Comparison of ENCODE assay signal across 2 cellular contexts in the genomic region with DNA sequence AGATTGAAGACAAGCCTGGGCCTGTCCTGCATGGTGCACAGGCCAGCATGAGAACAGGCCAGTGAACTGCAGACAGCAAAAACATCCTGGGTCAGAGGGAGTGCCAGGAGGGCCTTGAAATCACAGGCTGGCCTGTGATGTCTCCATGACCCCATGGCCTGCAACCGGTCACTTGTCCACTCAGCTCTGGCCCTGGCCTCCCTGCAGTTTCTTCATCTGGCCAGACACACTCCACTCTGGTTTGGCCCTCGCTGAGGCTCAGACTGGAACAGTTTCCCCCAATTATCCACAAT.
TF ChIP-seq lines count a peak whose summit lies in the region.

No MANE protein-coding gene starts in this region.

TF ChIP-seq in IMR-90, 13 proteins besides CTCF, POLR2A, EP300 and RAD21:
- no peak for TF ChIP-seq FOS (IDR thresholded peaks at IDR 0.05; ENCODE audit: low read depth, low read length)
- TF ChIP-seq BHLHE40 (IDR thresholded peaks at IDR 0.05; ENCODE audit: low read depth, low read length): no peak
- no peak for TF ChIP-seq CEBPB (IDR thresholded peaks at IDR 0.05; ENCODE audit: low read depth, low read length)
- TF ChIP-seq CHD1 (IDR thresholded peaks at IDR 0.05; ENCODE audit: low read depth, low read length): no peak
- TF ChIP-seq, protein P1, sequence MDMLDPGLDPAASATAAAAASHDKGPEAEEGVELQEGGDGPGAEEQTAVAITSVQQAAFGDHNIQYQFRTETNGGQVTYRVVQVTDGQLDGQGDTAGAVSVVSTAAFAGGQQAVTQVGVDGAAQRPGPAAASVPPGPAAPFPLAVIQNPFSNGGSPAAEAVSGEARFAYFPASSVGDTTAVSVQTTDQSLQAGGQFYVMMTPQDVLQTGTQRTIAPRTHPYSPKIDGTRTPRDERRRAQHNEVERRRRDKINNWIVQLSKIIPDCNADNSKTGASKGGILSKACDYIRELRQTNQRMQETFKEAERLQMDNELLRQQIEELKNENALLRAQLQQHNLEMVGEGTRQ (IDR thresholded peaks at IDR 0.05; ENCODE audit: low read depth, low read length): no peak

TF ChIP-seq in HepG2, 621 proteins besides CTCF, POLR2A, EP300 and RAD21 (continues in another document):
- TF ChIP-seq EED (CRISPR knock-in tag; IDR thresholded peaks at IDR 0.05) (no peak), CCDC6 (CRISPR knock-in tag; IDR thresholded peaks at IDR 0.05) (no peak), TBX3 (IDR thresholded peaks at IDR 0.05; ENCODE audit: borderline replicate concordance) (no peak), MED8 (CRISPR knock-in tag; IDR thresholded peaks at IDR 0.05; ENCODE audit: insufficient replicate concordance) (no peak), ZNF7 (CRISPR knock-in tag; IDR thresholded peaks at IDR 0.05) (no peak), ZNF484 (CRISPR knock-in tag; IDR thresholded peaks at IDR 0.05; ENCODE audit: borderline replicate concordance, low read depth) (no peak), GABPA (IDR thresholded peaks at IDR 0.05; ENCODE audit: low read depth, low read length) (no peak), GABPA (CRISPR knock-in tag; IDR thresholded peaks at IDR 0.05; ENCODE audit: low read depth) (peak; percentile 62), FOSL1 (CRISPR knock-in tag; IDR thresholded peaks at IDR 0.05; ENCODE audit: borderline replicate concordance) (no peak), NCOA5 (CRISPR knock-in tag; IDR thresholded peaks at IDR 0.05) (no peak), ESRRA (CRISPR knock-in tag; IDR thresholded peaks at IDR 0.05; ENCODE audit: low read depth) (no peak), BRCA1 (CRISPR knock-in tag; IDR thresholded peaks at IDR 0.05) (no peak), ELF4 (CRISPR knock-in tag; IDR thresholded peaks at IDR 0.05; ENCODE audit: borderline replicate concordance) (no peak), RFX1 (IDR thresholded peaks at IDR 0.05) (no peak), BRD4 (CRISPR knock-in tag; IDR thresholded peaks at IDR 0.05) (0 out of 2 replicates have a peak, but pooled peaks have one; percentile 27), ZFX (CRISPR knock-in tag; IDR thresholded peaks at IDR 0.05; ENCODE audit: low read depth) (peak; percentile 33; the same call in 1 of the 2 replicates), CENPT (CRISPR knock-in tag; IDR thresholded peaks at IDR 0.05; ENCODE audit: low read depth) (no peak), KDM1A (CRISPR knock-in tag; IDR thresholded peaks at IDR 0.05) (no peak), ZFP90 (CRISPR knock-in tag; IDR thresholded peaks at IDR 0.05; ENCODE audit: borderline replicate concordance) (no peak), ZNF253 (CRISPR knock-in tag; IDR thresholded peaks at IDR 0.05; ENCODE audit: borderline replicate concordance) (no peak), TEAD3 (CRISPR knock-in tag; optimal IDR thresholded peaks at IDR 0.05; ENCODE audit: borderline replicate concordance) (no peak), ZNF570 (CRISPR knock-in tag; IDR thresholded peaks at IDR 0.05; ENCODE audit: borderline replicate concordance) (no peak), HNRNPL (IDR thresholded peaks at IDR 0.05; ENCODE audit: low read depth, low read length) (no peak), HNF4G (IDR thresholded peaks at IDR 0.05; ENCODE audit: borderline replicate concordance, low read depth, low read length) (no peak), HNF4G (CRISPR knock-in tag; IDR thresholded peaks at IDR 0.05; ENCODE audit: borderline replicate concordance, low read depth) (no peak), KAT8 (CRISPR knock-in tag; IDR thresholded peaks at IDR 0.05) (no peak), ZNF510 (CRISPR knock-in tag; IDR thresholded peaks at IDR 0.05; ENCODE audit: low read depth) (no peak), RORA (CRISPR knock-in tag; IDR thresholded peaks at IDR 0.05) (no peak), FIP1L1 (IDR thresholded peaks at IDR 0.05; ENCODE audit: borderline replicate concordance, insufficient read depth, low read depth, low read length) (no peak), ZNF3 (CRISPR knock-in tag; IDR thresholded peaks at IDR 0.05) (no peak)
- TF ChIP-seq, protein P2, sequence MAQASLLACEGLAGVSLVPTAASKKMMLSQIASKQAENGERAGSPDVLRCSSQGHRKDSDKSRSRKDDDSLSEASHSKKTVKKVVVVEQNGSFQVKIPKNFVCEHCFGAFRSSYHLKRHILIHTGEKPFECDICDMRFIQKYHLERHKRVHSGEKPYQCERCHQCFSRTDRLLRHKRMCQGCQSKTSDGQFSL (CRISPR knock-in tag; IDR thresholded peaks at IDR 0.05): no peak
- TF ChIP-seq, protein P3, sequence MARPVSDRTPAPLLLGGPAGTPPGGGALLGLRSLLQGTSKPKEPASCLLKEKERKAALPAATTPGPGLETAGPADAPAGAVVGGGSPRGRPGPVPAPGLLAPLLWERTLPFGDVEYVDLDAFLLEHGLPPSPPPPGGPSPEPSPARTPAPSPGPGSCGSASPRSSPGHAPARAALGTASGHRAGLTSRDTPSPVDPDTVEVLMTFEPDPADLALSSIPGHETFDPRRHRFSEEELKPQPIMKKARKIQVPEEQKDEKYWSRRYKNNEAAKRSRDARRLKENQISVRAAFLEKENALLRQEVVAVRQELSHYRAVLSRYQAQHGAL (CRISPR knock-in tag; IDR thresholded peaks at IDR 0.05; ENCODE audit: not compliant biosample characterization): no peak
- TF ChIP-seq, protein P4, sequence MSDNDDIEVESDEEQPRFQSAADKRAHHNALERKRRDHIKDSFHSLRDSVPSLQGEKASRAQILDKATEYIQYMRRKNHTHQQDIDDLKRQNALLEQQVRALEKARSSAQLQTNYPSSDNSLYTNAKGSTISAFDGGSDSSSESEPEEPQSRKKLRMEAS (IDR thresholded peaks at IDR 0.05): 0 out of 2 replicates have a peak, but pooled peaks have one; percentile 16
- TF ChIP-seq, protein P5, sequence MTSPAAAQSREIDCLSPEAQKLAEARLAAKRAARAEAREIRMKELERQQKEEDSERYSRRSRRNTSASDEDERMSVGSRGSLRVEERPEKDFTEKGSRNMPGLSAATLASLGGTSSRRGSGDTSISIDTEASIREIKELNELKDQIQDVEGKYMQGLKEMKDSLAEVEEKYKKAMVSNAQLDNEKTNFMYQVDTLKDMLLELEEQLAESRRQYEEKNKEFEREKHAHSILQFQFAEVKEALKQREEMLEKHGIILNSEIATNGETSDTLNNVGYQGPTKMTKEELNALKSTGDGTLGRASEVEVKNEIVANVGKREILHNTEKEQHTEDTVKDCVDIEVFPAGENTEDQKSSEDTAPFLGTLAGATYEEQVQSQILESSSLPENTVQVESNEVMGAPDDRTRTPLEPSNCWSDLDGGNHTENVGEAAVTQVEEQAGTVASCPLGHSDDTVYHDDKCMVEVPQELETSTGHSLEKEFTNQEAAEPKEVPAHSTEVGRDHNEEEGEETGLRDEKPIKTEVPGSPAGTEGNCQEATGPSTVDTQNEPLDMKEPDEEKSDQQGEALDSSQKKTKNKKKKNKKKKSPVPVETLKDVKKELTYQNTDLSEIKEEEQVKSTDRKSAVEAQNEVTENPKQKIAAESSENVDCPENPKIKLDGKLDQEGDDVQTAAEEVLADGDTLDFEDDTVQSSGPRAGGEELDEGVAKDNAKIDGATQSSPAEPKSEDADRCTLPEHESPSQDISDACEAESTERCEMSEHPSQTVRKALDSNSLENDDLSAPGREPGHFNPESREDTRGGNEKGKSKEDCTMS (CRISPR knock-in tag; conservative IDR thresholded peaks at IDR 0.05): no peak
- TF ChIP-seq, protein P6, sequence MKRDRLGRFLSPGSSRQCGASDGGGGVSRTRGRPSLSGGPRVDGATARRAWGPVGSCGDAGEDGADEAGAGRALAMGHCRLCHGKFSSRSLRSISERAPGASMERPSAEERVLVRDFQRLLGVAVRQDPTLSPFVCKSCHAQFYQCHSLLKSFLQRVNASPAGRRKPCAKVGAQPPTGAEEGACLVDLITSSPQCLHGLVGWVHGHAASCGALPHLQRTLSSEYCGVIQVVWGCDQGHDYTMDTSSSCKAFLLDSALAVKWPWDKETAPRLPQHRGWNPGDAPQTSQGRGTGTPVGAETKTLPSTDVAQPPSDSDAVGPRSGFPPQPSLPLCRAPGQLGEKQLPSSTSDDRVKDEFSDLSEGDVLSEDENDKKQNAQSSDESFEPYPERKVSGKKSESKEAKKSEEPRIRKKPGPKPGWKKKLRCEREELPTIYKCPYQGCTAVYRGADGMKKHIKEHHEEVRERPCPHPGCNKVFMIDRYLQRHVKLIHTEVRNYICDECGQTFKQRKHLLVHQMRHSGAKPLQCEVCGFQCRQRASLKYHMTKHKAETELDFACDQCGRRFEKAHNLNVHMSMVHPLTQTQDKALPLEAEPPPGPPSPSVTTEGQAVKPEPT (CRISPR knock-in tag; IDR thresholded peaks at IDR 0.05; ENCODE audit: low read depth): no peak
- TF ChIP-seq, protein P7, sequence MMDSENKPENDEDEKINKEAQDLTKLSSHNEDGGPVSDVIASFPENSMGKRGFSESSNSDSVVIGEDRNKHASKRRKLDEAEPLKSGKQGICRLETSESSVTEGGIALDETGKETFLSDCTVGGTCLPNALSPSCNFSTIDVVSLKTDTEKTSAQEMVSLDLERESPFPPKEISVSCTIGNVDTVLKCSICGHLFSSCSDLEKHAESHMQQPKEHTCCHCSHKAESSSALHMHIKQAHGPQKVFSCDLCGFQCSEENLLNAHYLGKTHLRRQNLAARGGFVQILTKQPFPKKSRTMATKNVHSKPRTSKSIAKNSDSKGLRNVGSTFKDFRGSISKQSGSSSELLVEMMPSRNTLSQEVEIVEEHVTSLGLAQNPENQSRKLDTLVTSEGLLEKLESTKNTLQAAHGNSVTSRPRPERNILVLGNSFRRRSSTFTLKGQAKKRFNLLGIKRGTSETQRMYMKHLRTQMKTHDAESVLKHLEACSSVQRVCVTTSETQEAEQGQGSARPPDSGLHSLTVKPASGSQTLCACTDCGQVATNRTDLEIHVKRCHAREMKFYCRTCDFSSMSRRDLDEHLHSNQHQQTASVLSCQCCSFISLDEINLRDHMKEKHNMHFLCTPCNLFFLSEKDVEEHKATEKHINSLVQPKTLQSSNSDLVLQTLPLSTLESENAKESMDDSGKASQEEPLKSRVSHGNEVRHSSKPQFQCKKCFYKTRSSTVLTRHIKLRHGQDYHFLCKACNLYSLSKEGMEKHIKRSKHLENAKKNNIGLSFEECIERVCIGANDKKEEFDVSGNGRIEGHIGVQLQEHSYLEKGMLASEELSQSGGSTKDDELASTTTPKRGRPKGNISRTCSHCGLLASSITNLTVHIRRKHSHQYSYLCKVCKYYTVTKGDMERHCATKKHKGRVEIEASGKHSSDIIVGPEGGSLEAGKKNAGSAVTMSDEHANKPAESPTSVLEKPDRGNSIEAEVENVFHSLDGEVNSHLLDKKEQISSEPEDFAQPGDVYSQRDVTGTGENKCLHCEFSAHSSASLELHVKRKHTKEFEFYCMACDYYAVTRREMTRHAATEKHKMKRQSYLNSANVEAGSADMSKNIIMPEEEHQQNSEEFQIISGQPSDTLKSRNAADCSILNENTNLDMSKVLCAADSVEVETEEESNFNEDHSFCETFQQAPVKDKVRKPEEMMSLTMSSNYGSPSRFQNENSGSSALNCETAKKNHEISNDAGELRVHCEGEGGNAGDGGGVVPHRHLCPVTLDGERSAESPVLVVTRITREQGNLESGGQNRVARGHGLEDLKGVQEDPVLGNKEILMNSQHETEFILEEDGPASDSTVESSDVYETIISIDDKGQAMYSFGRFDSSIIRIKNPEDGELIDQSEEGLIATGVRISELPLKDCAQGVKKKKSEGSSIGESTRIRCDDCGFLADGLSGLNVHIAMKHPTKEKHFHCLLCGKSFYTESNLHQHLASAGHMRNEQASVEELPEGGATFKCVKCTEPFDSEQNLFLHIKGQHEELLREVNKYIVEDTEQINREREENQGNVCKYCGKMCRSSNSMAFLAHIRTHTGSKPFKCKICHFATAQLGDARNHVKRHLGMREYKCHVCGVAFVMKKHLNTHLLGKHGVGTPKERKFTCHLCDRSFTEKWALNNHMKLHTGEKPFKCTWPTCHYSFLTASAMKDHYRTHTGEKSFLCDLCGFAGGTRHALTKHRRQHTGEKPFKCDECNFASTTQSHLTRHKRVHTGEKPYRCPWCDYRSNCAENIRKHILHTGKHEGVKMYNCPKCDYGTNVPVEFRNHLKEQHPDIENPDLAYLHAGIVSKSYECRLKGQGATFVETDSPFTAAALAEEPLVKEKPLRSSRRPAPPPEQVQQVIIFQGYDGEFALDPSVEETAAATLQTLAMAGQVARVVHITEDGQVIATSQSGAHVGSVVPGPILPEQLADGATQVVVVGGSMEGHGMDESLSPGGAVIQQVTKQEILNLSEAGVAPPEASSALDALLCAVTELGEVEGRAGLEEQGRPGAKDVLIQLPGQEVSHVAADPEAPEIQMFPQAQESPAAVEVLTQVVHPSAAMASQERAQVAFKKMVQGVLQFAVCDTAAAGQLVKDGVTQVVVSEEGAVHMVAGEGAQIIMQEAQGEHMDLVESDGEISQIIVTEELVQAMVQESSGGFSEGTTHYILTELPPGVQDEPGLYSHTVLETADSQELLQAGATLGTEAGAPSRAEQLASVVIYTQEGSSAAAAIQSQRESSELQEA (CRISPR knock-in tag; IDR thresholded peaks at IDR 0.05; ENCODE audit: not compliant biosample characterization): no peak
- TF ChIP-seq, protein P8, sequence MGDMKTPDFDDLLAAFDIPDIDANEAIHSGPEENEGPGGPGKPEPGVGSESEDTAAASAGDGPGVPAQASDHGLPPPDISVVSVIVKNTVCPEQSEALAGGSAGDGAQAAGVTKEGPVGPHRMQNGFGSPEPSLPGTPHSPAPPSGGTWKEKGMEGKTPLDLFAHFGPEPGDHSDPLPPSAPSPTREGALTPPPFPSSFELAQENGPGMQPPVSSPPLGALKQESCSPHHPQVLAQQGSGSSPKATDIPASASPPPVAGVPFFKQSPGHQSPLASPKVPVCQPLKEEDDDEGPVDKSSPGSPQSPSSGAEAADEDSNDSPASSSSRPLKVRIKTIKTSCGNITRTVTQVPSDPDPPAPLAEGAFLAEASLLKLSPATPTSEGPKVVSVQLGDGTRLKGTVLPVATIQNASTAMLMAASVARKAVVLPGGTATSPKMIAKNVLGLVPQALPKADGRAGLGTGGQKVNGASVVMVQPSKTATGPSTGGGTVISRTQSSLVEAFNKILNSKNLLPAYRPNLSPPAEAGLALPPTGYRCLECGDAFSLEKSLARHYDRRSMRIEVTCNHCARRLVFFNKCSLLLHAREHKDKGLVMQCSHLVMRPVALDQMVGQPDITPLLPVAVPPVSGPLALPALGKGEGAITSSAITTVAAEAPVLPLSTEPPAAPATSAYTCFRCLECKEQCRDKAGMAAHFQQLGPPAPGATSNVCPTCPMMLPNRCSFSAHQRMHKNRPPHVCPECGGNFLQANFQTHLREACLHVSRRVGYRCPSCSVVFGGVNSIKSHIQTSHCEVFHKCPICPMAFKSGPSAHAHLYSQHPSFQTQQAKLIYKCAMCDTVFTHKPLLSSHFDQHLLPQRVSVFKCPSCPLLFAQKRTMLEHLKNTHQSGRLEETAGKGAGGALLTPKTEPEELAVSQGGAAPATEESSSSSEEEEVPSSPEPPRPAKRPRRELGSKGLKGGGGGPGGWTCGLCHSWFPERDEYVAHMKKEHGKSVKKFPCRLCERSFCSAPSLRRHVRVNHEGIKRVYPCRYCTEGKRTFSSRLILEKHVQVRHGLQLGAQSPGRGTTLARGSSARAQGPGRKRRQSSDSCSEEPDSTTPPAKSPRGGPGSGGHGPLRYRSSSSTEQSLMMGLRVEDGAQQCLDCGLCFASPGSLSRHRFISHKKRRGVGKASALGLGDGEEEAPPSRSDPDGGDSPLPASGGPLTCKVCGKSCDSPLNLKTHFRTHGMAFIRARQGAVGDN (CRISPR knock-in tag; IDR thresholded peaks at IDR 0.05): peak; percentile 41
- TF ChIP-seq, protein P9, sequence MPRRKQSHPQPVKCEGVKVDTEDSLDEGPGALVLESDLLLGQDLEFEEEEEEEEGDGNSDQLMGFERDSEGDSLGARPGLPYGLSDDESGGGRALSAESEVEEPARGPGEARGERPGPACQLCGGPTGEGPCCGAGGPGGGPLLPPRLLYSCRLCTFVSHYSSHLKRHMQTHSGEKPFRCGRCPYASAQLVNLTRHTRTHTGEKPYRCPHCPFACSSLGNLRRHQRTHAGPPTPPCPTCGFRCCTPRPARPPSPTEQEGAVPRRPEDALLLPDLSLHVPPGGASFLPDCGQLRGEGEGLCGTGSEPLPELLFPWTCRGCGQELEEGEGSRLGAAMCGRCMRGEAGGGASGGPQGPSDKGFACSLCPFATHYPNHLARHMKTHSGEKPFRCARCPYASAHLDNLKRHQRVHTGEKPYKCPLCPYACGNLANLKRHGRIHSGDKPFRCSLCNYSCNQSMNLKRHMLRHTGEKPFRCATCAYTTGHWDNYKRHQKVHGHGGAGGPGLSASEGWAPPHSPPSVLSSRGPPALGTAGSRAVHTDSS (CRISPR knock-in tag; conservative IDR thresholded peaks at IDR 0.05): no peak
